17 cellular contexts compared by ENCODE assay signal in the genomic region with DNA sequence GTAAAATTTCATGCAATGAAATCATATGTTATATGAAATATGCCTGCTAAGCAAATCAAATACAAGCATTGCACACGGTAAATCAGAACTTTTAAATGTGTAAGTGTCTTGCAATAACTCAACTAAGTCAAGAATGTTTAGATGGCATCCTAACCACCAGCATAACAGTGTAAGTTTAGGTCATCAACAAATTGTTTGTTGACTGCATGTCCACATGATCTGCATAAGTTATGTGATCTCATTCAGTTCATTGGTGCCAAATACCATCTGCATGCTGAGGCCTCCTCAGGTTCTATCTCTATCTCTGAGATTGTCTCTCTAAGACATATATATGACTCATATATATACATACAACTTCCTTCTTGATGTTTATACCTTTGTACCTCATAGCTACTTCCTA.
"Had no signal": no experiment of that assay in that cellular context is flagged by ENCODE, and none has a peak within 500 bp of the region (broad histone marks: within the 10 kb centered on the region; RNA-seq: fewer than 3 reads in every experiment).

No MANE protein-coding gene starts in this region.

- H3K27ac ChIP-seq: cardiac muscle cell, esophagus squamous epithelium, heart left ventricle, thoracic aorta, transverse colon had no signal

- H3K4me1 ChIP-seq: esophagus squamous epithelium, heart left ventricle, transverse colon had no signal

- H3K36me3 ChIP-seq: cardiac muscle cell, esophagus squamous epithelium, heart left ventricle, thoracic aorta, transverse colon had no signal

- H3K9me3 ChIP-seq: esophagus squamous epithelium, heart left ventricle, thoracic aorta, transverse colon had no signal

- H3K27me3 ChIP-seq: cardiac muscle cell, transverse colon had no signal

- DNase-seq: cerebellar nuclear complex; cortex of kidney; effector memory CD4-positive, alpha-beta T cell; esophagus squamous epithelium; foreskin fibroblast; heart left ventricle; hypothalamus; kidney glomerular epithelial cell; mammary epithelial cell; natural killer cell; right cardiac atrium; small intestine; stimulated activated CD4-positive, alpha-beta T cell treated with anti-CD3 and anti-CD28 coated beads, Interleukin-12 subunit alpha, Interleukin-12 subunit beta, amount 100 ng/mL, for 4 hours; stimulated activated naive CD4-positive, alpha-beta T cell treated with Interleukin-2 at 50 U/mL for 16 hours; transverse colon had no signal

- H3K4me3 ChIP-seq: cardiac muscle cell, esophagus squamous epithelium, heart left ventricle, thoracic aorta, transverse colon had no signal
